Comparison of ENCODE assay signal across 21 cellular contexts in the genomic region with DNA sequence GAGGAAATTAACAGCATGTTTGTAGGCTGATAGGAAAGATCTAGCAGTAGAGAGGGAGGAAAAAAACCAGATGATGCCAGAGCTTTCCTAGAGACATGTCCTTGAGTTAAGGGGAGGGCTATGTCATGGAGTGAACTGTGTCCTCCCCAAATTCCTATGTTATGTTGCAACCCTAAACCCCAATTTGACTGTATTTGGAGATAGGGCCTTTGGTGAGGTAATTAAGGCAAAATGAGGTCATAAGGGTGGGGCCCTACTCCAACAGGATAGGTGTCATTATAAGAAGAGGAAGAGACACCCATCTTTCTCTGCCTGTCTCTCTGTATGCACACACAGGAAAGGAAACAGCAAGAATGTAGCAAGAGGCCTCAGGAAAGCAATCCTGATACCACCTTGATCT.
"Had no signal": no experiment of that assay in that cellular context is flagged by ENCODE, and none has a peak within 500 bp of the region (broad histone marks: within the 10 kb centered on the region; RNA-seq: fewer than 3 reads in every experiment).

No MANE protein-coding gene starts in this region.

- H3K4me1 ChIP-seq: breast epithelium, Peyer's patch, SJCRH30 had no signal

- H3K27ac ChIP-seq: adrenal gland, breast epithelium, Peyer's patch, RWPE1, SJCRH30 had no signal

- H3K9ac ChIP-seq: SK-N-SH had no signal

- H3K9me3 ChIP-seq: adrenal gland, breast epithelium, MG63, Peyer's patch, SJCRH30, SK-N-SH had no signal

- DNase-seq: activated CD4-positive, alpha-beta T cell treated with anti-CD3 and anti-CD28 coated beads for 4 hours; activated CD8-positive, alpha-beta memory T cell treated with anti-CD3 and anti-CD28 coated beads, Interleukin-2, amount 50 U/mL, for 4 hours; activated CD8-positive, alpha-beta T cell treated with anti-CD3 and anti-CD28 coated beads for 36 hours; activated naive CD4-positive, alpha-beta T cell treated with anti-CD3 and anti-CD28 coated beads, Interleukin-2, amount 50 U/mL, for 16 hours; activated naive CD8-positive, alpha-beta T cell treated with anti-CD3 and anti-CD28 coated beads, Interleukin-2, amount 10 ng/mL, durations not matched to agents 7 days and 5 days; adrenal gland; aorta; central memory CD4-positive, alpha-beta T cell; MG63; NCI-H1105; NCI-H1436; NCI-H1694 treated with DMSO at 0.1 percent for 48 hours; NCI-H2029 treated with DMSO at 0.1 percent for 48 hours; NCI-H524; Peyer's patch; Right ventricle myocardium superior; SJCRH30; SK-N-SH had no signal

- H3K4me3 ChIP-seq: adrenal gland, breast epithelium, MG63, Peyer's patch, SJCRH30 had no signal

- H3K4me2 ChIP-seq: SK-N-SH had no signal

- H3K27me3 ChIP-seq: adrenal gland, breast epithelium, MG63, Peyer's patch, SJCRH30 had no signal

- ATAC-seq: activated CD4-positive, CD25-positive, alpha-beta regulatory T cell treated with anti-CD3 and anti-CD28 coated beads, Interleukin-2, amount 50 U/mL, for 24 hours; activated CD8-positive, alpha-beta T cell treated with anti-CD3 and anti-CD28 coated beads for 36 hours had no signal

- H3K9me2 ChIP-seq: SK-N-SH had no signal

- H3K36me3 ChIP-seq: adrenal gland, breast epithelium, MG63, Peyer's patch, SJCRH30 had no signal
